9 cellular contexts compared by ENCODE assay signal in genomic region chr1:224378855-224379631, GRCh38. TPM values are rescaled to one million over a fixed set of nuclear protein-coding genes. Genes with fewer than 3 reads are reported as not detected.
DNase-seq lines count a peak whose midpoint lies in the region; ATAC-seq and TF ChIP-seq lines count a peak whose summit lies in the region.
"Had no signal": no experiment of that assay in that cellular context is flagged by ENCODE, and none has a peak within 500 bp of the region (broad histone marks: within the 10 kb centered on the region; RNA-seq: fewer than 3 reads in every experiment).

No MANE protein-coding gene starts in this region.

- peak overlapping the region; percentile 75 for H3K27ac Mint-ChIP-seq in CD4-positive, alpha-beta T cell
- peak overlapping the region; percentile 66 for H3K27ac Mint-ChIP-seq in endodermal cell

- H3K4me3 Mint-ChIP-seq in CD4-positive, alpha-beta T cell, result peak overlapping the region; percentile 83
- H3K4me3 Mint-ChIP-seq in endodermal cell, result no peak overlapping the region

- 97% methylated on average over 4 to 7 of the region's 7 CpGs for WGBS in endodermal cell (ENCODE audit: insufficient coverage in 1 of 2, insufficient read length in 1 of 2), 2 experiments

- peaks cover 45% of the 10 kb centered on the region for H3K36me3 ChIP-seq in endodermal cell (ENCODE audit: control insufficient read depth, insufficient read depth, low read length)

- H3K4me3 ChIP-seq in endodermal cell (ENCODE audit: low read length), result no peak overlapping the region

- intact Hi-C loops in CD4-positive, alpha-beta T cell (cut with DNase I, micrococcal nuclease), result no loop called here
- intact Hi-C loops in Right ventricle myocardium inferior (cut with DNase I), result no loop called here

- no peak for ATAC-seq in CD4-positive, alpha-beta T cell (ENCODE audit: poor library complexity)
- ATAC-seq in GM19463 (IDR thresholded peaks at IDR 0.05; ENCODE audit: unreplicated experiment) (peak; percentile 38), GM18517 (IDR thresholded peaks at IDR 0.05; ENCODE audit: unreplicated experiment) (no peak), Right ventricle myocardium inferior (no peak)

- no peaks in the 10 kb centered on the region for H3K27me3 Mint-ChIP-seq in CD4-positive, alpha-beta T cell
- H3K27me3 Mint-ChIP-seq in endodermal cell (ENCODE audit: insufficient read depth), result no peaks in the 10 kb centered on the region

- POLR2A ChIA-PET in CD4-positive, alpha-beta T cell (lab: Charles Lee), result interaction anchor here (0.7 to 2.9 kb wide), 6 partner anchors 9 to 55 kb away, joined by 3 to 14 read pairs (median 10); partner anchors contain the start of genes CNIH4, NVL and WDR26

- H3K4me1 ChIP-seq in endodermal cell (ENCODE audit: control insufficient read depth, insufficient read depth, low read length), result no peaks in the 10 kb centered on the region

- DNase-seq in CD4-positive, alpha-beta T cell, result no peak
- DNase-seq in Kasumi-1 (lab: John Stamatoyannopoulos, UW) (peak; percentile 30 to 40), endodermal cell (no peak), DMS 273 treated with DMSO at 0.1 percent for 48 hours (lab: John Stamatoyannopoulos, UW) (no peak), NCI-H1694 (lab: John Stamatoyannopoulos, UW) (no peak), Right ventricle myocardium inferior (ENCODE audit: missing footprints) (no peak)
- DNase-seq: DMS153 had no signal

- no peak overlapping the region for H3K27ac ChIP-seq in CD4-positive, alpha-beta T cell (ENCODE audit: low read depth, low read length)
- peak overlapping the region; percentile 54 for H3K27ac ChIP-seq in endodermal cell (ENCODE audit: low read depth, low read length)

- TF ChIP-seq CTCF in CD4-positive, alpha-beta T cell (IDR thresholded peaks at IDR 0.05), result no peak
- TF ChIP-seq CTCF in endodermal cell (conservative IDR thresholded peaks at IDR 0.05), result no peak

- peaks cover 89% of the 10 kb centered on the region for H3K4me1 Mint-ChIP-seq in CD4-positive, alpha-beta T cell (ENCODE audit: low read depth)
- H3K4me1 Mint-ChIP-seq in endodermal cell, result no peaks in the 10 kb centered on the region

- CTCF ChIA-PET in CD4-positive, alpha-beta T cell (lab: Charles Lee), result interaction anchor here (1.0 kb wide), 1 partner anchor 8 kb away, joined by 3 read pairs; no protein-coding TSS in a partner anchor

- H3K9me3 Mint-ChIP-seq in CD4-positive, alpha-beta T cell, result no peaks in the 10 kb centered on the region
- H3K9me3 Mint-ChIP-seq in endodermal cell, result no peaks in the 10 kb centered on the region

- no peaks in the 10 kb centered on the region for H3K27me3 ChIP-seq in CD4-positive, alpha-beta T cell (ENCODE audit: control insufficient read depth, insufficient read depth, low read length)
- H3K27me3 ChIP-seq in endodermal cell (ENCODE audit: control insufficient read depth, insufficient read depth, low read length, poor library complexity, severe bottlenecking), result no peaks in the 10 kb centered on the region

- H3K9ac ChIP-seq in endodermal cell (ENCODE audit: extremely low read depth, low read length, poor library complexity, severe bottlenecking), result no peak overlapping the region

- peaks cover 47% of the 10 kb centered on the region for H3K36me3 Mint-ChIP-seq in CD4-positive, alpha-beta T cell (ENCODE audit: low read depth)
- H3K36me3 Mint-ChIP-seq in endodermal cell (ENCODE audit: low read depth), result peaks cover 37% of the 10 kb centered on the region

- H3K9me3 ChIP-seq in CD4-positive, alpha-beta T cell (ENCODE audit: control insufficient read depth, low read length), result no peaks in the 10 kb centered on the region
- no peaks in the 10 kb centered on the region for H3K9me3 ChIP-seq in endodermal cell (ENCODE audit: control insufficient read depth, low read length)

RNA-seq across cellular contexts. Expression of gene CNIH4, which starts 22.4 kb away (rescaled TPM):
- 10 to 100 TPM; 31.2 to 33.6 TPM for total RNA-seq in CD4-positive, alpha-beta T cell
- total RNA-seq in endodermal cell (10 to 100 TPM; 63.7 to 67.8 TPM), Right ventricle myocardium inferior (31.5 TPM)
- 98.9 TPM for polyA plus RNA-seq in endodermal cell (2013, experiment 1 of 2)
- 92.8 TPM for polyA plus RNA-seq in endodermal cell (2013, experiment 2 of 2)

RNA-seq across cellular contexts. Expression of gene NVL, which starts 49.1 kb away (rescaled TPM):
- 10 to 100 TPM; 14.9 to 18.5 TPM for total RNA-seq in CD4-positive, alpha-beta T cell
- total RNA-seq in endodermal cell (10 to 100 TPM; 42.4 TPM), Right ventricle myocardium inferior (8.3 TPM)
- polyA plus RNA-seq in endodermal cell (2013, experiment 1 of 2), result 41.4 TPM
- polyA plus RNA-seq in endodermal cell (2013, experiment 2 of 2), result 40.3 TPM

RNA-seq across cellular contexts. Expression of gene WDR26, which starts 55.6 kb away (rescaled TPM):
- 100 to 1,000 TPM; 173 to 176 TPM for total RNA-seq in CD4-positive, alpha-beta T cell
- total RNA-seq in endodermal cell, result 10 to 100 TPM; 75.9 to 79.0 TPM
- polyA plus RNA-seq in endodermal cell (2013, experiment 1 of 2), result 52.8 TPM
- 50.1 TPM for polyA plus RNA-seq in endodermal cell (2013, experiment 2 of 2)
- total RNA-seq in Right ventricle myocardium inferior, result 55.4 TPM

Comparison
In these comparisons a context has a peak if more than half of its experiments do, and no peak if none do; other contexts are left out.
1. DNase-seq: peak in Kasumi-1 (2 of 2); none in CD4-positive, alpha-beta T cell (0 of 10), endodermal cell (single experiment), DMS 273 treated with DMSO at 0.1 percent for 48 hours (single experiment), NCI-H1694 (single experiment) and Right ventricle myocardium inferior (single experiment).